9 cellular contexts compared by ENCODE assay signal in genomic region chr11:124174001-124174400, GRCh38. TPM values are rescaled to one million over a fixed set of nuclear protein-coding genes. Genes with fewer than 3 reads are reported as not detected.
A peak's percentile ranks its signal among the peaks of the same experiment; 100 is the strongest.
DNase-seq lines count a peak whose midpoint lies in the region; ATAC-seq, FAIRE-seq and TF ChIP-seq lines count a peak whose summit lies in the region.
"Had no signal": no experiment of that assay in that cellular context is flagged by ENCODE, and none has a peak within 500 bp of the region (broad histone marks: within the 10 kb centered on the region; RNA-seq: fewer than 3 reads in every experiment).

No MANE protein-coding gene starts in this region.

- no peaks in the 10 kb centered on the region for H3K4me1 ChIP-seq in left lung
- no peaks in the 10 kb centered on the region for H3K4me1 ChIP-seq in Karpas-422 (ENCODE audit: low read length)
- no peaks in the 10 kb centered on the region for H3K4me1 ChIP-seq in kidney (ENCODE audit: control insufficient read depth in 1 of 2, insufficient read depth in 1 of 2, low read depth in 1 of 2, low read length in 2 of 2)
- no peaks in the 10 kb centered on the region for H3K4me1 ChIP-seq in effector memory CD4-positive, alpha-beta T cell (ENCODE audit: control insufficient read depth, insufficient read depth, low read length, poor library complexity, severe bottlenecking)

- no peak for TF ChIP-seq CTCF in NB4 (IDR thresholded peaks at IDR 0.05; ENCODE audit: low read depth, low read length)
- TF ChIP-seq CTCF in left lung (IDR thresholded peaks at IDR 0.05), result no peak
- no peak for TF ChIP-seq CTCF in kidney (IDR thresholded peaks at IDR 0.05; ENCODE audit: borderline replicate concordance, extremely low read depth, insufficient read depth)
- no peak for TF ChIP-seq CTCF in GM20000 (IDR thresholded peaks at IDR 0.05; ENCODE audit: extremely low read depth, missing control alignments)

- H3K4me3 ChIP-seq in NB4 (ENCODE audit: low read depth, low read length) (no peak overlapping the region), left lung (no peak overlapping the region), Karpas-422 (ENCODE audit: low read length) (no peak overlapping the region), kidney (ENCODE audit: low read length in 2 of 2) (no peak overlapping the region)
- H3K4me3 ChIP-seq in effector memory CD4-positive, alpha-beta T cell (ENCODE audit: insufficient read depth, low read depth, low read length, poor library complexity, severe bottlenecking), result no peak overlapping the region

- no peaks in the 10 kb centered on the region for H3K27me3 ChIP-seq in left lung
- no peaks in the 10 kb centered on the region for H3K27me3 ChIP-seq in Karpas-422 (ENCODE audit: low read length)
- H3K27me3 ChIP-seq in effector memory CD4-positive, alpha-beta T cell (replicated peaks; ENCODE audit: control insufficient read depth, insufficient read depth, low read length, poor library complexity, severe bottlenecking), result no peaks in the 10 kb centered on the region

- intact Hi-C loops in left lung (cut with DNase I), result no loop called here
- intact Hi-C loops in kidney (cut with DNase I), result no loop called here

- DNase-seq in DMS153 treated with DMSO at 0.1 percent for 48 hours (lab: John Stamatoyannopoulos, UW; ENCODE audit: unreplicated experiment) (peak; percentile 85), NB4 (ENCODE audit: low read depth) (peak; percentile 23), amniotic stem cell (lab: John Stamatoyannopoulos, UW) (peak; percentile 82), left lung (no peak), Karpas-422 (no peak), kidney (no peak), GM20000 (ENCODE audit: low spot score) (no peak)
- no peak for DNase-seq in effector memory CD4-positive, alpha-beta T cell

- H3K4me2 ChIP-seq in Karpas-422 (ENCODE audit: low read depth, low read length, poor library complexity, severe bottlenecking), result no peak overlapping the region

- H3K36me3 ChIP-seq in left lung, result no peaks in the 10 kb centered on the region
- H3K36me3 ChIP-seq in Karpas-422 (ENCODE audit: insufficient read depth, low read length), result no peaks in the 10 kb centered on the region
- no peaks in the 10 kb centered on the region for H3K36me3 ChIP-seq in kidney (ENCODE audit: control insufficient read depth in 1 of 2, insufficient read depth in 2 of 2, low read length in 2 of 2)
- no peaks in the 10 kb centered on the region for H3K36me3 ChIP-seq in effector memory CD4-positive, alpha-beta T cell (ENCODE audit: control insufficient read depth, insufficient read depth, low read length)

- peak; percentile 82 for ATAC-seq in left lung

- no peaks in the 10 kb centered on the region for H3K9me2 ChIP-seq in Karpas-422 (replicated peaks; ENCODE audit: insufficient read depth, low read length)

- H3K79me2 ChIP-seq in Karpas-422 (ENCODE audit: low read length), result no peaks in the 10 kb centered on the region

- no peaks in the 10 kb centered on the region for H4K20me1 ChIP-seq in Karpas-422 (ENCODE audit: insufficient read depth, low read depth, low read length)

- FAIRE-seq in kidney (lab: Jason Lieb, UNC), result no peak
- FAIRE-seq: GM18507 had no signal

- H3K9ac ChIP-seq in Karpas-422 (ENCODE audit: low read length), result no peak overlapping the region
- no peak overlapping the region for H3K9ac ChIP-seq in kidney (ENCODE audit: low read length in 2 of 2)

- TF ChIP-seq POLR2A in NB4 (IDR thresholded peaks at IDR 0.05; ENCODE audit: extremely low read depth, insufficient read length), result no peak

- H2AFZ ChIP-seq in Karpas-422 (ENCODE audit: low read length), result no peak overlapping the region

- H3K9me3 ChIP-seq in left lung, result no peaks in the 10 kb centered on the region
- H3K9me3 ChIP-seq in Karpas-422 (ENCODE audit: low read length), result no peaks in the 10 kb centered on the region
- no peaks in the 10 kb centered on the region for H3K9me3 ChIP-seq in kidney (ENCODE audit: control insufficient read depth in 1 of 2, low read length in 2 of 2)
- H3K9me3 ChIP-seq in effector memory CD4-positive, alpha-beta T cell (ENCODE audit: control insufficient read depth, low read length), result no peaks in the 10 kb centered on the region

- H3K27ac ChIP-seq in left lung (no peak overlapping the region), Karpas-422 (ENCODE audit: low read length) (no peak overlapping the region), kidney (ENCODE audit: low read depth in 2 of 2, low read length in 2 of 2) (no peak overlapping the region)
- H3K27ac ChIP-seq in effector memory CD4-positive, alpha-beta T cell (ENCODE audit: insufficient read depth, low read length, poor library complexity, severe bottlenecking), result no peak overlapping the region

RNA-seq across cellular contexts. Expression of gene OR10D3, which starts 9.1 kb away (rescaled TPM):
- total RNA-seq in left lung (not detected), kidney (not detected)
- total RNA-seq in Karpas-422 (2014; rRNA removed; shearing (Covaris generic); ENCODE audit: low replicate concordance), result not detected in 2 replicates
- polyA plus RNA-seq in kidney (ENCODE audit: insufficient read depth, low read depth, low replicate concordance), result not detected

RNA-seq across cellular contexts. Expression of gene VWA5A, which starts 58.8 kb away (rescaled TPM):
- total RNA-seq in left lung (10 to 100 TPM; 33.7 to 43.5 TPM), kidney (57.2 TPM)
- not detected in 2 replicates for total RNA-seq in Karpas-422 (2014; rRNA removed; shearing (Covaris generic); ENCODE audit: low replicate concordance)
- polyA plus RNA-seq in kidney (ENCODE audit: insufficient read depth, low read depth, low replicate concordance), result 25.0 TPM

Comparison
In these comparisons a context has a peak if more than half of its experiments do, and no peak if none do; other contexts are left out.
1. DNase-seq: peak in DMS153 treated with DMSO at 0.1 percent for 48 hours (single experiment), NB4 (single experiment) and amniotic stem cell (single experiment); none in left lung (0 of 2), Karpas-422 (single experiment), kidney (single experiment), effector memory CD4-positive, alpha-beta T cell (0 of 3) and GM20000 (single experiment).
2. RNA of gene VWA5A, which starts 58.8 kb away (total RNA-seq): 57.2 TPM in kidney (single experiment) and 33.7 to 43.5 TPM in left lung; not detected in Karpas-422; every median in the first group is over 10 times any median in the second.